8 cellular contexts compared by ENCODE assay signal in the genomic region with DNA sequence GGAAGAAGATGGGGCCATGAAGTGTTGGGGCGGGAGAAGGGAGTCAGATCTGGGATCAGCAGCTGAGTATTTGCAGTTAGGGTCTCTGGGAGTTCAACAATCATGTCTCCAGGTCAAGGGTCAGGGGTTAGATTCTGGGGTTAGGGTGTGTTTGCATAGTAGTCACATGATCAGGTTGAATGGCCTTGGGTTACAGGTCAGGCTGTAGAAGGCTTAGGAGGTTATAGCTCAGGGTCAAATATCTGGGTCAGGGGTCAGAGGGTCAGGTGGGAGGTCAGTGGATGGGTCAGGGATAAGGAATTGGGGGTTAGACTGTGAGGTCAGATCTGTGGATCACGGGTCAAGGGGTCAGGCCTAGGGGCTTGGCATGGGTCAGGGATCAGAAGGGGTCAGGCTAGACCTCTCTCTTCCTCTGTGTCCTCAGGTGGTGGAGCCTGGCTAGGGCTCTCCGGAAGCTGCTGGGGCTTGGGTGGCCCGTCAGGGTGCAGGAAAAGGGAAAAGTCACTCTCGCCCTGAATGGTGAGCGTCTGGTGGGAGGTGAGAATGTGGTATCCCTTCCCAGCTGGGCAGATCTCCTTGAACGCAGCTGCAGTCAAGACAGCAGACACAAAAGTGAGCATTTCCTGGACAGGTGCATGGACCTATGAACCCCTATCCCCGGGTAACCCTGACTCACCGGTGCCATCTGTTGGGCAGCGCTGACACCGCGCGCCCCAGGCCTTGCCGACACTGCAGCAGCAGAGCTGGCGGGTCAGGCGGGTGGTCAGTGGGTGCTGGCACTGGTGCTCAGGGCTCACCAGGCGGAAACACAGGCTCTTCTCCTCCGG. TPM values are rescaled to one million over a fixed set of nuclear protein-coding genes. Genes with fewer than 3 reads are reported as not detected.
DNase-seq lines count a peak whose midpoint lies in the region; TF ChIP-seq lines count a peak whose summit lies in the region.

No MANE protein-coding gene starts in this region.

- intact Hi-C loops in activated T-helper 1 cell treated with anti-CD3 and anti-CD28 coated beads, Interleukin-12 subunit alpha, Interleukin-12 subunit beta, Interleukin-2, Interleukin-4 antibody, amounts not matched to agents 30 ng/mL and 10 ng/mL and 1 ng/mL, durations not matched to agents 14 hours and 24 hours and 36 hours (cut with micrococcal nuclease), result no loop called here

- TF ChIP-seq CTCF in HEK293 (tag by site-specific recombination; IDR thresholded peaks at IDR 0.05) (peak; percentile 48; the same call in 1 of the 2 replicates), glutamatergic neuron (IDR thresholded peaks at IDR 0.05; ENCODE audit: partially characterized antibody, unreplicated experiment) (no peak)

- POLR2A ChIA-PET in HEK293 (lab: Yijun Ruan, JAX), result interaction anchor here (0.5 to 2.7 kb wide), 9 partner anchors 11 to 477 kb away, joined by 3 to 9 read pairs (median 4); a partner anchor contains a TSS

- CTCF ChIA-PET in HEK293 (lab: Yijun Ruan, JAX), result interaction anchor here (0.5 to 4.3 kb wide), 23 partner anchors 9 to 881 kb away, joined by 3 to 53 read pairs (median 4); a partner anchor contains a TSS

- no peaks in the 10 kb centered on the region; the same call in 1 of the 2 replicates for H3K4me1 ChIP-seq in HEK293 (ENCODE audit: control insufficient read depth, insufficient read depth, low read length)

- H3K27ac Mint-ChIP-seq in activated T-helper 1 cell treated with anti-CD3 and anti-CD28 coated beads, Interleukin-12 subunit alpha, Interleukin-12 subunit beta, Interleukin-2, Interleukin-4 antibody, amounts not matched to agents 30 ng/mL and 10 ng/mL and 1 ng/mL, durations not matched to agents 14 hours and 24 hours and 36 hours, result peak overlapping the region; percentile 57
- H3K27ac Mint-ChIP-seq in glutamatergic neuron (ENCODE audit: unreplicated experiment), result no peak overlapping the region

- H3K36me3 ChIP-seq in HEK293 (ENCODE audit: control insufficient read depth in 2 of 2, insufficient read depth in 1 of 2, low read length in 2 of 2), result peaks cover 5 to 55% of the 10 kb centered on the region in 2 experiments; a peak in 2 of 3 replicates

- H3K4me3 ChIP-seq in HEK293 (ENCODE audit: low read depth, low read length), result no peak overlapping the region

- H3K4me3 Mint-ChIP-seq in activated T-helper 1 cell treated with anti-CD3 and anti-CD28 coated beads, Interleukin-12 subunit alpha, Interleukin-12 subunit beta, Interleukin-2, Interleukin-4 antibody, amounts not matched to agents 30 ng/mL and 10 ng/mL and 1 ng/mL, durations not matched to agents 14 hours and 24 hours and 36 hours, result peak overlapping the region; percentile 42
- peak overlapping the region; percentile 13 for H3K4me3 Mint-ChIP-seq in glutamatergic neuron (ENCODE audit: unreplicated experiment)

- H3K36me3 Mint-ChIP-seq in activated T-helper 1 cell treated with anti-CD3 and anti-CD28 coated beads, Interleukin-12 subunit alpha, Interleukin-12 subunit beta, Interleukin-2, Interleukin-4 antibody, amounts not matched to agents 30 ng/mL and 10 ng/mL and 1 ng/mL, durations not matched to agents 14 hours and 24 hours and 36 hours (ENCODE audit: low read depth), result peaks cover 28% of the 10 kb centered on the region
- no peaks in the 10 kb centered on the region for H3K36me3 Mint-ChIP-seq in glutamatergic neuron (ENCODE audit: unreplicated experiment)

- H3K27me3 Mint-ChIP-seq in activated T-helper 1 cell treated with anti-CD3 and anti-CD28 coated beads, Interleukin-12 subunit alpha, Interleukin-12 subunit beta, Interleukin-2, Interleukin-4 antibody, amounts not matched to agents 30 ng/mL and 10 ng/mL and 1 ng/mL, durations not matched to agents 14 hours and 24 hours and 36 hours (ENCODE audit: insufficient read depth), result no peaks in the 10 kb centered on the region
- H3K27me3 Mint-ChIP-seq in glutamatergic neuron (ENCODE audit: unreplicated experiment), result peaks cover 30% of the 10 kb centered on the region

- peak; percentile 75 for DNase-seq in DMS79 (lab: John Stamatoyannopoulos, UW)
- DNase-seq in NCI-H748 (lab: John Stamatoyannopoulos, UW; ENCODE audit: unreplicated experiment), result peak; percentile 88
- DNase-seq in activated T-helper 1 cell treated with anti-CD3 and anti-CD28 coated beads, Interleukin-12 subunit alpha, Interleukin-12 subunit beta, Interleukin-2, Interleukin-4 antibody, amounts not matched to agents 30 ng/mL and 10 ng/mL and 1 ng/mL, durations not matched to agents 14 hours and 24 hours and 36 hours (ENCODE audit: low spot score), result peak; percentile 47
- peak; percentile 58 for DNase-seq in glutamatergic neuron
- peak; percentile 68 for DNase-seq in stimulated activated CD4-positive, alpha-beta T cell treated with anti-CD3 and anti-CD28 coated beads, Interleukin-15, amount 100 ng/mL, for 24 hours
- no peak for DNase-seq in COLO829 (ENCODE audit: low spot score)
- no peak for DNase-seq in C1 segment of cervical spinal cord (lab: John Stamatoyannopoulos, UW)

- H3K9me3 Mint-ChIP-seq in activated T-helper 1 cell treated with anti-CD3 and anti-CD28 coated beads, Interleukin-12 subunit alpha, Interleukin-12 subunit beta, Interleukin-2, Interleukin-4 antibody, amounts not matched to agents 30 ng/mL and 10 ng/mL and 1 ng/mL, durations not matched to agents 14 hours and 24 hours and 36 hours, result no peaks in the 10 kb centered on the region
- peaks cover 17% of the 10 kb centered on the region for H3K9me3 Mint-ChIP-seq in glutamatergic neuron (ENCODE audit: unreplicated experiment)

- no peaks in the 10 kb centered on the region for H3K9me3 ChIP-seq in HEK293 (ENCODE audit: control insufficient read depth, insufficient read depth, low read depth, low read length)

- H3K27ac ChIP-seq in HEK293 (ENCODE audit: extremely low read depth, low read depth, low read length), result no peak overlapping the region

- H3K4me1 Mint-ChIP-seq in activated T-helper 1 cell treated with anti-CD3 and anti-CD28 coated beads, Interleukin-12 subunit alpha, Interleukin-12 subunit beta, Interleukin-2, Interleukin-4 antibody, amounts not matched to agents 30 ng/mL and 10 ng/mL and 1 ng/mL, durations not matched to agents 14 hours and 24 hours and 36 hours (ENCODE audit: low read depth), result peaks cover 53% of the 10 kb centered on the region
- peaks cover 14% of the 10 kb centered on the region for H3K4me1 Mint-ChIP-seq in glutamatergic neuron (ENCODE audit: low read depth, unreplicated experiment)

TF ChIP-seq in HEK293, 187 proteins besides CTCF, POLR2A, EP300 and RAD21 (continues in another document):
- TF ChIP-seq ZBTB1 (tag by site-specific recombination; IDR thresholded peaks at IDR 0.05), result 0 out of 2 replicates have a peak, but pooled peaks have one; percentile 30
- TF ChIP-seq ZNF707 (tag by site-specific recombination; IDR thresholded peaks at IDR 0.05), result no peak
- TF ChIP-seq BCL11A (tag by site-specific recombination; IDR thresholded peaks at IDR 0.05; ENCODE audit: low read depth), result peak; percentile 100
- no peak for TF ChIP-seq ZNF792 (tag by site-specific recombination; IDR thresholded peaks at IDR 0.05)
- no peak for TF ChIP-seq ZNF658 (tag by site-specific recombination; IDR thresholded peaks at IDR 0.05)
- TF ChIP-seq ZBTB7A (tag by site-specific recombination; IDR thresholded peaks at IDR 0.05; ENCODE audit: low read depth), result peak; percentile 96
- TF ChIP-seq ZNF596 (tag by site-specific recombination; IDR thresholded peaks at IDR 0.05), result peak; percentile 73
- TF ChIP-seq ZNF138 (tag by site-specific recombination; IDR thresholded peaks at IDR 0.05; ENCODE audit: borderline replicate concordance), result no peak
- peak; percentile 50; the same call in 1 of the 2 replicates for TF ChIP-seq ZBTB48 (tag by site-specific recombination; IDR thresholded peaks at IDR 0.05)
- TF ChIP-seq ZNF311 (tag by site-specific recombination; IDR thresholded peaks at IDR 0.05; ENCODE audit: borderline replicate concordance), result no peak

RNA-seq across cellular contexts. Expression of a gene that starts 6.4 kb away (rescaled TPM):
- 97.9 and 103 TPM in 2 replicates for total RNA-seq in activated T-helper 1 cell treated with anti-CD3 and anti-CD28 coated beads, Interleukin-12 subunit alpha, Interleukin-12 subunit beta, Interleukin-2, Interleukin-4 antibody, amounts not matched to agents 30 ng/mL and 10 ng/mL and 1 ng/mL, durations not matched to agents 14 hours and 24 hours and 36 hours
- total RNA-seq in glutamatergic neuron (ENCODE audit: unreplicated experiment), result 2.5 TPM

RNA-seq across cellular contexts. Expression of a gene that starts 18.5 kb away (rescaled TPM):
- 94.6 and 96.9 TPM in 2 replicates for total RNA-seq in activated T-helper 1 cell treated with anti-CD3 and anti-CD28 coated beads, Interleukin-12 subunit alpha, Interleukin-12 subunit beta, Interleukin-2, Interleukin-4 antibody, amounts not matched to agents 30 ng/mL and 10 ng/mL and 1 ng/mL, durations not matched to agents 14 hours and 24 hours and 36 hours
- total RNA-seq in glutamatergic neuron (ENCODE audit: unreplicated experiment), result 37.9 TPM

RNA-seq across cellular contexts. Expression of a gene that starts 20.6 kb away (rescaled TPM):
- 50.4 and 50.6 TPM in 2 replicates for total RNA-seq in activated T-helper 1 cell treated with anti-CD3 and anti-CD28 coated beads, Interleukin-12 subunit alpha, Interleukin-12 subunit beta, Interleukin-2, Interleukin-4 antibody, amounts not matched to agents 30 ng/mL and 10 ng/mL and 1 ng/mL, durations not matched to agents 14 hours and 24 hours and 36 hours
- total RNA-seq in glutamatergic neuron (ENCODE audit: unreplicated experiment), result 184 TPM

RNA-seq across cellular contexts. Expression of a gene that starts 24.1 kb away (rescaled TPM):
- total RNA-seq in activated T-helper 1 cell treated with anti-CD3 and anti-CD28 coated beads, Interleukin-12 subunit alpha, Interleukin-12 subunit beta, Interleukin-2, Interleukin-4 antibody, amounts not matched to agents 30 ng/mL and 10 ng/mL and 1 ng/mL, durations not matched to agents 14 hours and 24 hours and 36 hours, result 168 and 178 TPM in 2 replicates
- total RNA-seq in glutamatergic neuron (ENCODE audit: unreplicated experiment), result 14.2 TPM

RNA-seq across cellular contexts. Expression of a gene that starts 26.9 kb away (rescaled TPM):
- 103 and 109 TPM in 2 replicates for total RNA-seq in activated T-helper 1 cell treated with anti-CD3 and anti-CD28 coated beads, Interleukin-12 subunit alpha, Interleukin-12 subunit beta, Interleukin-2, Interleukin-4 antibody, amounts not matched to agents 30 ng/mL and 10 ng/mL and 1 ng/mL, durations not matched to agents 14 hours and 24 hours and 36 hours
- total RNA-seq in glutamatergic neuron (ENCODE audit: unreplicated experiment), result 80.0 TPM

Comparison
In these comparisons a context has a peak if more than half of its experiments do, and no peak if none do; other contexts are left out.
1. DNase-seq: peak in DMS79 (single experiment), NCI-H748 (single experiment), activated T-helper 1 cell treated with anti-CD3 and anti-CD28 coated beads, Interleukin-12 subunit alpha, Interleukin-12 subunit beta, Interleukin-2, Interleukin-4 antibody, amounts not matched to agents 30 ng/mL and 10 ng/mL and 1 ng/mL, durations not matched to agents 14 hours and 24 hours and 36 hours (single experiment), glutamatergic neuron (single experiment) and stimulated activated CD4-positive, alpha-beta T cell treated with anti-CD3 and anti-CD28 coated beads, Interleukin-15, amount 100 ng/mL, for 24 hours (single experiment); none in COLO829 (single experiment) and C1 segment of cervical spinal cord (0 of 14).
2. RNA of a gene that starts 6.4 kb away (total RNA-seq): 97.9 to 103 TPM in activated T-helper 1 cell treated with anti-CD3 and anti-CD28 coated beads, Interleukin-12 subunit alpha, Interleukin-12 subunit beta, Interleukin-2, Interleukin-4 antibody, amounts not matched to agents 30 ng/mL and 10 ng/mL and 1 ng/mL, durations not matched to agents 14 hours and 24 hours and 36 hours; 2.5 TPM in glutamatergic neuron (single experiment); every median in the first group is over 10 times any median in the second.